1 cellular context compared by ENCODE assay signal in genomic region chr20:1508576-1508975, GRCh38.
TF ChIP-seq lines count a peak whose summit lies in the region.

No MANE protein-coding gene starts in this region.

TF ChIP-seq in endothelial cell of umbilical vein, 7 proteins besides CTCF, POLR2A, EP300 and RAD21:
- TF ChIP-seq MYC (IDR thresholded peaks at IDR 0.05; ENCODE audit: low read depth, low read length) (no peak), EZH2 (IDR thresholded peaks at IDR 0.05; ENCODE audit: borderline replicate concordance, low read depth, low read length, severe bottlenecking) (peak; percentile 18)
